In the genomic region with DNA sequence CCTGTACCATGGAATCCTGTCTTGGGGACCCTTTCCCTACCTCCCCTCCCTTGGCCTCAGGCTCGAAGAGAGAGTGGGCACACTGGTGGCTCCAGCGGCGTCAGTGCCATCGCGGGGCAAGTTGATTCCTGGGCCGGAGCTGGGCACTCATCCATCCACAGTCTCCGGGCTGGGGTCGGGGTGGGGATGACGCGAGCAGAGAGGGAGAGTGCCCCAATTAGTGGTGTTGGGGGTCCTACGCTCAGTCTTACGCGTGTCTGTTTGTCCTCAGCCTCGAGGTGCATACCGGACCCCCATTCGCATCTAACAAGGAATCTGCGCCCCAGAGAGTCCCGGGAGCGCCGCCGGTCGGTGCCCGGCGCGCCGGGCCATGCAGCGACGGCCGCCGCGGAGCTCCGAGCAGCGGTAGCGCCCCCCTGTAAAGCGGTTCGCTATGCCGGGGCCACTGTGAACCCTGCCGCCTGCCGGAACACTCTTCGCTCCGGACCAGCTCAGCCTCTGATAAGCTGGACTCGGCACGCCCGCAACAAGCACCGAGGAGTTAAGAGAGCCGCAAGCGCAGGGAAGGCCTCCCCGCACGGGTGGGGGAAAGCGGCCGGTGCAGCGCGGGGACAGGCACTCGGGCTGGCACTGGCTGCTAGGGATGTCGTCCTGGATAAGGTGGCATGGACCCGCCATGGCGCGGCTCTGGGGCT, we compare ENCODE assay signal across 8 cellular contexts. TPM values are rescaled to one million over a fixed set of nuclear protein-coding genes. Genes with fewer than 3 reads are reported as not detected.
DNase-seq lines count a peak whose midpoint lies in the region; ATAC-seq and TF ChIP-seq lines count a peak whose summit lies in the region.

No MANE protein-coding gene starts in this region.

- H3K27ac Mint-ChIP-seq in type B pancreatic cell = no peak overlapping the region

- ATAC-seq in HG02884 (IDR thresholded peaks at IDR 0.05; ENCODE audit: unreplicated experiment) = no peak

- H3K4me3 ChIP-seq in dorsolateral prefrontal cortex (peak overlapping the region; percentile 65 to 90 (median 81)), mesenchymal stem cell (ENCODE audit: insufficient read depth in 1 of 2, low read depth in 1 of 2, low read length in 2 of 2) (peak overlapping the region in 1 of 2 experiments; percentile 81)

- H3K4ac ChIP-seq in mesenchymal stem cell (ENCODE audit: low read depth in 1 of 2, low read length in 2 of 2) = no peak overlapping the region

- H3K9me3 Mint-ChIP-seq in type B pancreatic cell = peaks cover under 1% of the 10 kb centered on the region

- H3K9ac ChIP-seq in mesenchymal stem cell (ENCODE audit: low read length) = peak overlapping the region; percentile 62

- H3K23ac ChIP-seq in mesenchymal stem cell (ENCODE audit: low read length in 2 of 2) = no peak overlapping the region

- TF ChIP-seq CTCF in dorsolateral prefrontal cortex (IDR thresholded peaks at IDR 0.05 in 54 of 56, conservative IDR thresholded peaks at IDR 0.05 in 2 of 56; ENCODE audit: low read depth in 1 of 56, partially characterized antibody in 56 of 56) (peak in 24 of 56 donors; percentile 4 to 39 (median 23)), type B pancreatic cell (conservative IDR thresholded peaks at IDR 0.05) (peak; percentile 15)

- H3K14ac ChIP-seq in mesenchymal stem cell (ENCODE audit: low read length in 2 of 2) = no peak overlapping the region

- no peaks in the 10 kb centered on the region for H3K79me1 ChIP-seq in mesenchymal stem cell (replicated peaks; ENCODE audit: low read length, poor library complexity, severe bottlenecking)

- H3K4me1 ChIP-seq in mesenchymal stem cell (ENCODE audit: control insufficient read depth, insufficient read depth, low read depth, low read length) = peaks cover 26% of the 10 kb centered on the region

- WGBS in mesenchymal stem cell = 3% methylated on average over 56 of the region's 58 CpGs

- H4K91ac ChIP-seq in mesenchymal stem cell (ENCODE audit: low read length) = no peak overlapping the region

- H2BK15ac ChIP-seq in mesenchymal stem cell (ENCODE audit: low read depth, poor library complexity, severe bottlenecking) = no peak overlapping the region

- peak overlapping the region; percentile 78 for H3K4me2 ChIP-seq in mesenchymal stem cell (ENCODE audit: low read length, poor library complexity, severe bottlenecking)

- no peaks in the 10 kb centered on the region for H3K36me3 ChIP-seq in mesenchymal stem cell (ENCODE audit: control insufficient read depth in 1 of 2, insufficient read depth in 2 of 2, low read depth in 1 of 2, low read length in 2 of 2)

- intact Hi-C loops in dorsolateral prefrontal cortex (cut with DNase I) = loop anchor here (5.0 to 10.0 kb wide), 2 partner anchors 282 to 945 kb away; no protein-coding TSS in a partner anchor

- H3K4me1 Mint-ChIP-seq in type B pancreatic cell (ENCODE audit: unreplicated experiment) = peaks cover 5% of the 10 kb centered on the region

- no peak overlapping the region for H2AK5ac ChIP-seq in mesenchymal stem cell (ENCODE audit: low read length, severe bottlenecking)

- H3K36me3 Mint-ChIP-seq in type B pancreatic cell = peaks cover 11% of the 10 kb centered on the region

- DNase-seq in activated naive CD4-positive, alpha-beta T cell treated with Interleukin-2 at 50 U/mL for 16 hours = peak; percentile 2
- DNase-seq in activated naive CD4-positive, alpha-beta T cell (lab: John Stamatoyannopoulos, UW) = no peak
- DNase-seq in dorsolateral prefrontal cortex = peak; percentile 41 to 79 (median 54)
- DNase-seq in mesenchymal stem cell = peak; percentile 2
- no peak for DNase-seq in type B pancreatic cell (ENCODE audit: extremely low spot score, unreplicated experiment)
- no peak for DNase-seq in stimulated activated CD8-positive, alpha-beta memory T cell treated with anti-CD3 and anti-CD28 coated beads, Interleukin-4, amount 100 ng/mL, for 48 hours
- no peak for DNase-seq in NCI-H1048 (lab: John Stamatoyannopoulos, UW)

- H2AFZ ChIP-seq in mesenchymal stem cell (ENCODE audit: low read depth, low read length) = no peak overlapping the region

- no peak overlapping the region for H4K8ac ChIP-seq in mesenchymal stem cell (ENCODE audit: low read length)

- H3K27ac ChIP-seq in dorsolateral prefrontal cortex (peak overlapping the region; percentile 82 to 99 (median 97)), mesenchymal stem cell (ENCODE audit: low read length, poor library complexity, severe bottlenecking) (no peak overlapping the region)

- H2BK5ac ChIP-seq in mesenchymal stem cell (ENCODE audit: low read depth, low read length, poor library complexity, severe bottlenecking) = no peak overlapping the region

- H3K18ac ChIP-seq in mesenchymal stem cell (ENCODE audit: low read depth in 1 of 2, low read length in 2 of 2) = no peak overlapping the region

- H3K27me3 ChIP-seq in dorsolateral prefrontal cortex = no peaks in the 10 kb centered on the region
- peaks cover 38 to 50% of the 10 kb centered on the region in 2 experiments for H3K27me3 ChIP-seq in mesenchymal stem cell (ENCODE audit: control insufficient read depth in 1 of 2, insufficient read depth in 1 of 2, low read length in 2 of 2)

- H3K4me3 Mint-ChIP-seq in type B pancreatic cell = peak overlapping the region; percentile 83

- H2BK120ac ChIP-seq in mesenchymal stem cell (ENCODE audit: low read depth, low read length) = no peak overlapping the region

- H3K9me3 ChIP-seq in mesenchymal stem cell (ENCODE audit: control insufficient read depth, low read length) = no peaks in the 10 kb centered on the region

- H3K27me3 Mint-ChIP-seq in type B pancreatic cell = peaks cover 72% of the 10 kb centered on the region

- no peak overlapping the region for H2BK12ac ChIP-seq in mesenchymal stem cell (ENCODE audit: low read length in 2 of 2)

RNA-seq across cellular contexts. Expression of a gene that starts 0.7 kb away (rescaled TPM):
- total RNA-seq in dorsolateral prefrontal cortex (100 to 1,000 TPM; 245 to 827 (median 463) TPM), type B pancreatic cell (ENCODE audit: low replicate concordance) (8.4 and 122 TPM in 2 replicates)
- 0.17 TPM for polyA plus RNA-seq in mesenchymal stem cell (2013, experiment 1 of 2)
- 0.18 TPM for polyA plus RNA-seq in mesenchymal stem cell (2013, experiment 2 of 2)

Comparison
In these comparisons a context has a peak if more than half of its experiments do, and no peak if none do; other contexts are left out.
1. DNase-seq: peak in activated naive CD4-positive, alpha-beta T cell treated with Interleukin-2 at 50 U/mL for 16 hours (single experiment), dorsolateral prefrontal cortex (10 of 10) and mesenchymal stem cell (single experiment); none in activated naive CD4-positive, alpha-beta T cell (0 of 4), type B pancreatic cell (single experiment), stimulated activated CD8-positive, alpha-beta memory T cell treated with anti-CD3 and anti-CD28 coated beads, Interleukin-4, amount 100 ng/mL, for 48 hours (single experiment) and NCI-H1048 (single experiment).